In the genomic region with DNA sequence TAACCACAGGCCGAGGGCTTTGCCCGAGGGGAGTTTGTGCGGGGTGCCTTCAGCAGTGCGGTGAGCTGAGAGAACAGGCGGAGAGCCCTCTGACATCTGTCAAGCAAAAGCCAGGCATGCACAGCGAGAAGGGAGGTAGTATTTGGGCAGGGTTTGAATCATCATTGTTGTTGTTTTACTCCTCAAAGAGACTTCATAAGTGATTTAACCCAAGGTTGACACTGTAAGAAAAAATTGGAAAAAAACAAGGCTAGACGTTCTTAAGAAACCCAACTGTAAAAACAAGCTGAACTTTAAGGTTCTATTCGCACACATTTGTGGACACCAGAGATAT, we compare ENCODE assay signal across 9 cellular contexts. TPM values are rescaled to one million over a fixed set of nuclear protein-coding genes. Genes with fewer than 3 reads are reported as not detected.
DNase-seq lines count a peak whose midpoint lies in the region; ATAC-seq and TF ChIP-seq lines count a peak whose summit lies in the region.
"Had no signal": no experiment of that assay in that cellular context is flagged by ENCODE, and none has a peak within 500 bp of the region (broad histone marks: within the 10 kb centered on the region; RNA-seq: fewer than 3 reads in every experiment).

No MANE protein-coding gene starts in this region.

- no peaks in the 10 kb centered on the region for H3K9me3 Mint-ChIP-seq in CD8-positive, alpha-beta memory T cell

- peak overlapping the region; percentile 77 for H2AFZ ChIP-seq in osteoblast (ENCODE audit: low read length)

- H3K27me3 Mint-ChIP-seq in CD8-positive, alpha-beta memory T cell = peaks cover 0 to 3% of the 10 kb centered on the region in 2 donors

- H3K9me3 ChIP-seq in CD8-positive, alpha-beta memory T cell (ENCODE audit: low read length) = no peaks in the 10 kb centered on the region
- H3K9me3 ChIP-seq in MG63 (no peaks in the 10 kb centered on the region), ectodermal cell (ENCODE audit: control insufficient read depth, low read length) (no peaks in the 10 kb centered on the region), osteoblast (ENCODE audit: low read depth, low read length) (no peaks in the 10 kb centered on the region)

- H3K4me1 ChIP-seq in CD8-positive, alpha-beta memory T cell (ENCODE audit: insufficient read depth, low read length) = peaks cover 6% of the 10 kb centered on the region
- H3K4me1 ChIP-seq in ectodermal cell (ENCODE audit: control insufficient read depth, insufficient read depth, low read length) (no peaks in the 10 kb centered on the region), osteoblast (ENCODE audit: insufficient read depth, low read length) (peaks cover 7% of the 10 kb centered on the region)

- no peaks in the 10 kb centered on the region for H3K79me2 ChIP-seq in osteoblast (ENCODE audit: insufficient read depth, low read length)

- H3K36me3 Mint-ChIP-seq in CD8-positive, alpha-beta memory T cell = peaks cover 4 to 17% (median 5%) of the 10 kb centered on the region in 3 donors

- no peaks in the 10 kb centered on the region for H3K27me3 ChIP-seq in CD8-positive, alpha-beta memory T cell (ENCODE audit: insufficient read depth, low read length, poor library complexity, severe bottlenecking)
- H3K27me3 ChIP-seq in MG63 (peaks cover 4% of the 10 kb centered on the region; the same call in 1 of the 2 replicates), ectodermal cell (ENCODE audit: control insufficient read depth, insufficient read depth, low read length, poor library complexity, severe bottlenecking) (peaks cover 16% of the 10 kb centered on the region), osteoblast (ENCODE audit: insufficient read depth, low read length) (peaks cover 15% of the 10 kb centered on the region)

- H3K4me2 ChIP-seq in osteoblast (ENCODE audit: insufficient read depth, low read length) = peak overlapping the region; percentile 88

- H3K4me3 ChIP-seq in CD8-positive, alpha-beta memory T cell (ENCODE audit: low read length) = peak overlapping the region; percentile 69
- H3K4me3 ChIP-seq in MG63 (peak overlapping the region; percentile 46; the same call in 1 of the 2 replicates), ectodermal cell (ENCODE audit: insufficient read depth, low read depth, low read length) (peak overlapping the region; percentile 68), osteoblast (ENCODE audit: insufficient read depth, low read length) (peak overlapping the region; percentile 69)

- no peak overlapping the region for H3K27ac ChIP-seq in CD8-positive, alpha-beta memory T cell (ENCODE audit: low read depth, low read length)
- H3K27ac ChIP-seq in ectodermal cell (ENCODE audit: insufficient read depth, low read depth, low read length, poor library complexity, severe bottlenecking) (no peak overlapping the region), osteoblast (ENCODE audit: low read depth, low read length) (no peak overlapping the region)

- H3K36me3 ChIP-seq in CD8-positive, alpha-beta memory T cell (ENCODE audit: insufficient read depth, low read length) = no peaks in the 10 kb centered on the region
- H3K36me3 ChIP-seq in MG63 = no peaks in the 10 kb centered on the region
- no peaks in the 10 kb centered on the region for H3K36me3 ChIP-seq in ectodermal cell (ENCODE audit: control insufficient read depth, insufficient read depth, low read length)
- H3K36me3 ChIP-seq in osteoblast (ENCODE audit: insufficient read depth, low read length) = no peaks in the 10 kb centered on the region

- H3K4me3 Mint-ChIP-seq in CD8-positive, alpha-beta memory T cell = peak overlapping the region; percentile 88 to 95 (median 93)

- H4K20me1 ChIP-seq in osteoblast (ENCODE audit: insufficient read depth, low read length) = no peaks in the 10 kb centered on the region

- POLR2A ChIA-PET in CD8-positive, alpha-beta memory T cell (lab: Charles Lee) = no interaction called here

- CTCF ChIA-PET in CD8-positive, alpha-beta memory T cell (lab: Charles Lee) = interaction anchor here (1.6 to 1.8 kb wide), 2 partner anchors 9 to 177 kb away, joined by 3 to 8 read pairs; no protein-coding TSS in a partner anchor

- no peak for TF ChIP-seq CTCF in osteoblast (IDR thresholded peaks at IDR 0.05; ENCODE audit: extremely low read depth, low read depth, low read length)
- no peak for TF ChIP-seq CTCF in GM20000 (IDR thresholded peaks at IDR 0.05; ENCODE audit: extremely low read depth, missing control alignments)

- no peak for DNase-seq in CD8-positive, alpha-beta memory T cell
- DNase-seq in MG63 = no peak
- no peak for DNase-seq in osteoblast (ENCODE audit: insufficient read length, low spot score, missing footprints)
- no peak for DNase-seq in NCI-H1436 treated with DMSO at 0.1 percent for 48 hours (lab: John Stamatoyannopoulos, UW)
- no peak for DNase-seq in GM20000 (ENCODE audit: low spot score)
- DNase-seq: stimulated activated CD4-positive, alpha-beta T cell treated with anti-CD3 and anti-CD28 coated beads, Interleukin-12 subunit alpha, Interleukin-12 subunit beta, amount 100 ng/mL, for 4 hours had no signal

- peak overlapping the region in 1 of 8 donors; percentile 40 for H3K27ac Mint-ChIP-seq in CD8-positive, alpha-beta memory T cell

- H3K4me1 Mint-ChIP-seq in CD8-positive, alpha-beta memory T cell = peaks cover 9 to 22% (median 13%) of the 10 kb centered on the region in 3 donors

- 33 to 36% methylated on average over 8 of the region's 8 CpGs for WGBS in ectodermal cell, 2 experiments

- no peak for ATAC-seq in GM21737 (IDR thresholded peaks at IDR 0.05; ENCODE audit: unreplicated experiment)
- no peak for ATAC-seq in HG03025 (IDR thresholded peaks at IDR 0.05; ENCODE audit: low FRiP score, unreplicated experiment)

RNA-seq across cellular contexts. Expression of gene ADAM22, which starts 1.3 kb away (rescaled TPM):
- 1 to 10 TPM; 4.3 to 4.7 TPM for total RNA-seq in CD8-positive, alpha-beta memory T cell
- polyA plus RNA-seq in CD8-positive, alpha-beta memory T cell = 2.3 TPM
- total RNA-seq in MG63 (2014; rRNA removed; shearing (Covaris generic); ENCODE audit: low replicate concordance) = not detected in 2 replicates
- polyA plus RNA-seq in ectodermal cell (2013, experiment 1 of 4) = 5.7 TPM
- polyA plus RNA-seq in ectodermal cell (2013, experiment 2 of 4) = 7.8 TPM
- 6.1 TPM for polyA plus RNA-seq in ectodermal cell (2013, experiment 3 of 4)
- polyA plus RNA-seq in ectodermal cell (2013, experiment 4 of 4) = 6.5 TPM
- 0.36 and 0.59 TPM in 2 replicates for total RNA-seq in osteoblast

RNA-seq across cellular contexts. Expression of gene DBF4, which starts 59.0 kb away (rescaled TPM):
- 10 to 100 TPM; 63.9 to 67.1 TPM for total RNA-seq in CD8-positive, alpha-beta memory T cell
- 30.4 TPM for polyA plus RNA-seq in CD8-positive, alpha-beta memory T cell
- 20.5 and 20.9 TPM in 2 replicates for total RNA-seq in MG63 (2014; rRNA removed; shearing (Covaris generic); ENCODE audit: low replicate concordance)
- 63.5 TPM for polyA plus RNA-seq in ectodermal cell (2013, experiment 1 of 4)
- 60.9 TPM for polyA plus RNA-seq in ectodermal cell (2013, experiment 2 of 4)
- 74.4 TPM for polyA plus RNA-seq in ectodermal cell (2013, experiment 3 of 4)
- 79.4 TPM for polyA plus RNA-seq in ectodermal cell (2013, experiment 4 of 4)
- total RNA-seq in osteoblast = 12.7 TPM in 2 replicates

RNA-seq across cellular contexts. Expression of gene SLC25A40, which starts 59.2 kb away (rescaled TPM):
- total RNA-seq in CD8-positive, alpha-beta memory T cell = 10 to 100 TPM; 32.8 to 37.9 TPM
- polyA plus RNA-seq in CD8-positive, alpha-beta memory T cell = 13.7 TPM
- 4.0 and 15.3 TPM in 2 replicates for total RNA-seq in MG63 (2014; rRNA removed; shearing (Covaris generic); ENCODE audit: low replicate concordance)
- 22.9 TPM for polyA plus RNA-seq in ectodermal cell (2013, experiment 1 of 4)
- polyA plus RNA-seq in ectodermal cell (2013, experiment 2 of 4) = 18.9 TPM
- polyA plus RNA-seq in ectodermal cell (2013, experiment 3 of 4) = 17.6 TPM
- 20.8 TPM for polyA plus RNA-seq in ectodermal cell (2013, experiment 4 of 4)
- 11.2 and 11.6 TPM in 2 replicates for total RNA-seq in osteoblast
